ENCODE assay signal across 8 cellular contexts in genomic region chr2:197378494-197378972, GRCh38. TPM values are rescaled to one million over a fixed set of nuclear protein-coding genes. Genes with fewer than 3 reads are reported as not detected.
DNase-seq lines count a peak whose midpoint lies in the region; ATAC-seq and TF ChIP-seq lines count a peak whose summit lies in the region.

No MANE protein-coding gene starts in this region.

- H3K4me1 ChIP-seq in RWPE2 (ENCODE audit: insufficient read depth, poor library complexity, severe bottlenecking), result no peaks in the 10 kb centered on the region

- H3K36me3 ChIP-seq in RWPE2 (ENCODE audit: low read depth), result no peaks in the 10 kb centered on the region

- intact Hi-C loops in posterior cingulate gyrus (cut with DNase I), result loop anchor here (1.0 to 5.0 kb wide), 5 partner anchors 188 to 528 kb away; partner anchors contain the start of gene PGAP1

- peak; percentile 69 for ATAC-seq in RWPE2 (ENCODE audit: low read depth)
- no peak for ATAC-seq in GM21528 (IDR thresholded peaks at IDR 0.05; ENCODE audit: low FRiP score, unreplicated experiment)

- peak; percentile 88 for TF ChIP-seq CTCF in RWPE2 (IDR thresholded peaks at IDR 0.05; ENCODE audit: poor library complexity, severe bottlenecking)

- H3K27ac ChIP-seq in RWPE2 (ENCODE audit: poor library complexity, severe bottlenecking), result no peak overlapping the region

- DNase-seq in G401 (ENCODE audit: low spot score) (peak; percentile 84), LHCN-M2 (ENCODE audit: low read depth) (peak; percentile 26), RWPE2 (ENCODE audit: low spot score) (no peak), glomerular visceral epithelial cell (ENCODE audit: extremely low spot score) (peak; percentile 58), posterior cingulate gyrus (peak in 7 of 10 donors; percentile 21 to 87 (median 55)), ureter (ENCODE audit: low spot score) (peak; percentile 47)
- DNase-seq in activated naive CD4-positive, alpha-beta T cell treated with Interleukin-2 at 50 U/mL for 16 hours, result peak; percentile 62

- H3K27me3 ChIP-seq in RWPE2 (ENCODE audit: insufficient read depth, poor library complexity, severe bottlenecking), result no peaks in the 10 kb centered on the region

- in situ Hi-C loops in G401 (cut with HindIII; ENCODE audit: low sequenced_read_pairs), result no loop called here

- no peak overlapping the region for H3K4me3 ChIP-seq in RWPE2 (ENCODE audit: severe bottlenecking)

- H3K9me3 ChIP-seq in RWPE2 (ENCODE audit: severe bottlenecking), result no peaks in the 10 kb centered on the region

RNA-seq across cellular contexts. Expression of gene SF3B1, which starts 56.3 kb away (rescaled TPM):
- total RNA-seq in G401 (2014; rRNA removed; shearing (Covaris generic)), result 199 and 255 TPM in 2 replicates
- total RNA-seq in LHCN-M2 (2014; rRNA removed), result 208 and 277 TPM in 2 replicates
- polyA plus RNA-seq in LHCN-M2 (2012), result 74.7 TPM
- 313 TPM for total RNA-seq in ureter
